Comparison of ENCODE assay signal across 9 cellular contexts in the genomic region with DNA sequence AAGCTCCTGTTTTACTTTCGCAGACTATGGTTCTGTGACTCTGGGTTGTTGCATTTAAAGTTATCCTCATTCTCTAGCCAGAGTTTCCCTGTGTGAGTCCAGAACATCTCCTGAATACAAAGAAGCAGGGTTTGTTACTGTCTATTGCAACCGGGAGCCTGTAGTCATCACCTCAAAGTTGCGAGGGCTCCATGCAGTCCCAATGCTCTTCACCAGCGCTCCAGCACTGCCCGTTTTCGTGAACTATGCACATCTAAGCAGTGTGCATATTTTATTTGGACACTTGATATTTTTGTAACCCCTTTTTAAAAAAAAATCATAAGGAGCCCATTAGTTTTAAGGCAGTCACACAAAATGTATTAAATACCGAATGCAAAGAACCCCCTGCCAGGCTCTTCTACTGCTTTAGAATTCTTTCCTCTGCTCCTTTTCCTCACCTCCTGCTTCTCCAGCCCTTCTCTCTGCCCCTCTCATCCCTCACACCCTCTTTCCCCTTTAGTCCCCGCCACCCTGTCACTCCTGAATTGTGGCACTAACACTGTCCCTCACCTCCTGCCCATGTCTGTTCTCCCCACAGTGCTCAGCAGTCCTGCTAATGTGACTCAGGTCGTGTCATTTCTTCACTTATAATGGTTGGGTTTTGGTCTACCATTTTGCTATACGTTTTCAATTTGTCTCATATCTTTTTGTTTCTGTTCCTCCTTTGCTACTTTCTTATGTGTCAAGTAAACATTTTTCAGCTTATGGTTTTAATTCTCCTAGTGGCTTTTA. TPM values are rescaled to one million over a fixed set of nuclear protein-coding genes. Genes with fewer than 3 reads are reported as not detected.
A peak's percentile ranks its signal among the peaks of the same experiment; 100 is the strongest.
DNase-seq lines count a peak whose midpoint lies in the region; ATAC-seq and TF ChIP-seq lines count a peak whose summit lies in the region.
"Had no signal": no experiment of that assay in that cellular context is flagged by ENCODE, and none has a peak within 500 bp of the region (broad histone marks: within the 10 kb centered on the region; RNA-seq: fewer than 3 reads in every experiment).

No MANE protein-coding gene starts in this region.

- peak overlapping the region; percentile 67 to 92 (median 83); a peak in 21 of 22 replicates for H3K4me2 ChIP-seq in BLaER1 treated with 17β-estradiol and CSF1 and Interleukin-3, amounts not matched to agents 10 nM and 100 nM
- H3K4me2 ChIP-seq in mammary epithelial cell (ENCODE audit: insufficient read depth, low read depth, low read length) = no peak overlapping the region

- H3K27ac ChIP-seq in BLaER1 treated with 17β-estradiol and CSF1 and Interleukin-3, amounts not matched to agents 10 nM and 100 nM = peak overlapping the region in 8 of 11 experiments; percentile 83 to 92 (median 87); a peak in 12 of 22 replicates
- H3K27ac ChIP-seq in mammary epithelial cell (ENCODE audit: insufficient read depth, low read depth, low read length) = no peak overlapping the region
- H3K27ac ChIP-seq: epithelial cell of prostate had no signal

- intact Hi-C loops in mammary epithelial cell (cut with micrococcal nuclease) = loop anchor here (1.0 kb wide), 2 partner anchors 76 to 94 kb away; no protein-coding TSS in a partner anchor

- no peak for TF ChIP-seq CTCF in mammary epithelial cell (conservative IDR thresholded peaks at IDR 0.05 in 1 of 2, IDR thresholded peaks at IDR 0.05 in 1 of 2; ENCODE audit: extremely low read depth in 1 of 2, insufficient read depth in 1 of 2, low read depth in 1 of 2, low read length in 2 of 2)
- TF ChIP-seq CTCF in nephron (IDR thresholded peaks at IDR 0.05; ENCODE audit: unreplicated experiment in 3 of 3) = no peak

- in situ Hi-C loops in mammary epithelial cell (cut with MboI; ENCODE audit: low sequenced_read_pairs in 2 of 2) = no loop called here

- dilution Hi-C loops in mammary epithelial cell (cut with HindIII; ENCODE audit: low sequenced_read_pairs) = no loop called here

- peaks cover 7 to 21% (median 15%) of the 10 kb centered on the region in 10 experiments for H3K4me1 ChIP-seq in BLaER1 treated with 17β-estradiol and CSF1 and Interleukin-3, amounts not matched to agents 10 nM and 100 nM
- peaks cover 5% of the 10 kb centered on the region for H3K4me1 ChIP-seq in mammary epithelial cell (ENCODE audit: insufficient read depth, low read length)

- H3K27ac Mint-ChIP-seq in nephron = no peak overlapping the region

- H3K9ac ChIP-seq in BLaER1 treated with 17β-estradiol and CSF1 and Interleukin-3, amounts not matched to agents 10 nM and 100 nM = peak overlapping the region in 10 of 11 experiments; percentile 84 to 90 (median 87); a peak in 14 of 22 replicates
- H3K9ac ChIP-seq in mammary epithelial cell (ENCODE audit: insufficient read depth, low read length) = no peak overlapping the region

- peak; percentile 60 for DNase-seq in MV-4-11 (lab: John Stamatoyannopoulos, UW)
- DNase-seq in mammary epithelial cell = no peak
- no peak for DNase-seq in activated gamma-delta T cell treated with Interleukin-2 at 50 U/mL for 16 hours
- no peak for DNase-seq in DMS 273 (lab: John Stamatoyannopoulos, UW; ENCODE audit: unreplicated experiment)

- H3K4me1 Mint-ChIP-seq in nephron = peaks cover 7% of the 10 kb centered on the region

- H3K9me3 Mint-ChIP-seq in nephron = no peaks in the 10 kb centered on the region

- peak overlapping the region in 6 of 10 experiments; percentile 56 to 70 (median 64); a peak in 4 of 20 replicates for H3K4me3 ChIP-seq in BLaER1 treated with 17β-estradiol and CSF1 and Interleukin-3, amounts not matched to agents 10 nM and 100 nM
- no peak overlapping the region for H3K4me3 ChIP-seq in mammary epithelial cell (replicated peaks in 1 of 3; ENCODE audit: insufficient read depth in 1 of 3, low read depth in 2 of 3, low read length in 3 of 3)

- peaks cover 8 to 17% (median 11%) of the 10 kb centered on the region in 11 experiments; a peak in 16 of 22 replicates for H3K36me3 ChIP-seq in BLaER1 treated with 17β-estradiol and CSF1 and Interleukin-3, amounts not matched to agents 10 nM and 100 nM
- peaks cover 6% of the 10 kb centered on the region for H3K36me3 ChIP-seq in mammary epithelial cell (ENCODE audit: insufficient read depth, low read length)

- peaks cover 11% of the 10 kb centered on the region for H3K79me2 ChIP-seq in mammary epithelial cell (ENCODE audit: insufficient read depth, low read length)

- BruUV-seq in mammary epithelial cell (replicated peaks; lab: Mats Ljungman, UMichigan) = no TSS peak

- H2AFZ ChIP-seq in mammary epithelial cell (ENCODE audit: low read depth, low read length) = peak overlapping the region; percentile 97

- peaks cover 4% of the 10 kb centered on the region for H3K36me3 Mint-ChIP-seq in nephron (ENCODE audit: low read depth)

- peaks cover 88% of the 10 kb centered on the region for H3K27me3 Mint-ChIP-seq in nephron (ENCODE audit: low read depth)

- H3K9me3 ChIP-seq in BLaER1 treated with 17β-estradiol and CSF1 and Interleukin-3, amounts not matched to agents 10 nM and 100 nM (replicated peaks in 1 of 11) = no peaks in the 10 kb centered on the region
- H3K9me3 ChIP-seq in mammary epithelial cell (replicated peaks; ENCODE audit: insufficient read depth, low read length) = no peaks in the 10 kb centered on the region

- 72% methylated on average over 10 of the region's 10 CpGs for WGBS in mammary epithelial cell (ENCODE audit: low coverage, missing lambda C conversion rate)

- CTCF ChIA-PET in mammary epithelial cell (lab: Charles Lee; ENCODE audit: low non-redundant PET) = interaction anchor here (0.5 kb wide), 1 partner anchor 76 kb away, joined by 3 read pairs; no protein-coding TSS in a partner anchor

- H3K27me3 ChIP-seq in BLaER1 treated with 17β-estradiol and CSF1 and Interleukin-3, amounts not matched to agents 10 nM and 100 nM = no peaks in the 10 kb centered on the region
- peaks cover 6% of the 10 kb centered on the region for H3K27me3 ChIP-seq in mammary epithelial cell (ENCODE audit: insufficient read depth, low read length)

- peak overlapping the region; percentile 76 to 92 (median 85) for H3K4me3 Mint-ChIP-seq in nephron

- peaks cover 0 to 24% (median 12%) of the 10 kb centered on the region in 11 experiments; a peak in 13 of 22 replicates for H4K20me1 ChIP-seq in BLaER1 treated with 17β-estradiol and CSF1 and Interleukin-3, amounts not matched to agents 10 nM and 100 nM
- H4K20me1 ChIP-seq in mammary epithelial cell (ENCODE audit: insufficient read depth, low read length) = no peaks in the 10 kb centered on the region

- ATAC-seq in GM19395 (IDR thresholded peaks at IDR 0.05; ENCODE audit: unreplicated experiment) (no peak), HG03439 (IDR thresholded peaks at IDR 0.05; ENCODE audit: unreplicated experiment) (no peak)

RNA-seq across cellular contexts. Expression of a gene that starts 1.1 kb away (rescaled TPM):
- total RNA-seq in mammary epithelial cell = 100 to 1,000 TPM in 1 of 2 donors, 10 to 100 TPM in 1; 82.5 to 256 TPM
- polyA plus RNA-seq in mammary epithelial cell = 265 TPM
- 171 TPM for polyA minus RNA-seq in mammary epithelial cell

Comparison
In these comparisons a context has a peak if more than half of its experiments do, and no peak if none do; other contexts are left out.
1. H3K4me3 ChIP-seq: peak in BLaER1 treated with 17β-estradiol and CSF1 and Interleukin-3, amounts not matched to agents 10 nM and 100 nM (6 of 10); none in mammary epithelial cell (0 of 3).